13 cellular contexts compared by ENCODE assay signal in the genomic region with DNA sequence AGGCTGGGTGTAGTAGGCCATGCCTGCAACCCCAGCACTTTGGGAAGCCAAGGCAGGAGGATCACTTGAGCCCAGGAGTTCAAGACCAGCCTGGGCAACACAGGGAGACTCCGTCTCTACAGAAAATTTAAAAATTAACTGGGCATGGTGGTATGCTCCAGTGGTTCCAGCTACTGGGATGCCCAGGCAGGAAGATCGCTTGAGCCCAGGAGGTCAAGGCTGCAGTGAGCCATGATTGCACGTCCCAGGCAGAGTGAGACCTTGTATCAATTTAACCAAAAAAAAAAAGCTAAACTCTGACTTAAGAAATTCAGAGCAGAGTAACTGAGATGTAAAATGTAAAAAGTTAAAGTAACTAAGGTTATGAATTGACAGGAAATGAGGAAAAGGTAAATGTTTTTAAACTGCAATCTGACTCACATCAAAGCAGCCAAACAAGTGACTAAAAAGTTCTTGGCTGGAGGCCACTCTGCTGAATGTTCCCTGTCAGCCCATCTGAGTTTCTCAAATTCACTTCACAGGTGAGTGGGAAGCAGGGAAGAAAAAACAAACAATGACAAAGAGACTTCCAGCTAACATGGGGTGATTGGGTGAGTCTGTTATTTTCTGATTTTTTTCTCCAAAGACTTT. TPM values are rescaled to one million over a fixed set of nuclear protein-coding genes. Genes with fewer than 3 reads are reported as not detected.
A peak's percentile ranks its signal among the peaks of the same experiment; 100 is the strongest.
DNase-seq lines count a peak whose midpoint lies in the region; ATAC-seq and TF ChIP-seq lines count a peak whose summit lies in the region.
"Had no signal": no experiment of that assay in that cellular context is flagged by ENCODE, and none has a peak within 500 bp of the region (broad histone marks: within the 10 kb centered on the region; RNA-seq: fewer than 3 reads in every experiment).

No MANE protein-coding gene starts in this region.

- CTCF ChIA-PET in Calu3 (lab: Charles Lee) = no interaction called here

- H3K36me3 Mint-ChIP-seq in Calu3 (ENCODE audit: insufficient read depth, unreplicated experiment) = peaks cover 5% of the 10 kb centered on the region

- H3K27ac Mint-ChIP-seq in Calu3 (ENCODE audit: unreplicated experiment) = peak overlapping the region; percentile 82
- H3K27ac Mint-ChIP-seq: stimulated activated naive CD8-positive, alpha-beta T cell treated with anti-CD3 and anti-CD28 coated beads, Interleukin-15, amount 100 ng/mL, for 72 hours had no signal

- no peaks in the 10 kb centered on the region for H3K9me3 Mint-ChIP-seq in Calu3 (ENCODE audit: low read depth, unreplicated experiment)
- H3K9me3 Mint-ChIP-seq: stimulated activated naive CD8-positive, alpha-beta T cell treated with anti-CD3 and anti-CD28 coated beads, Interleukin-15, amount 100 ng/mL, for 72 hours had no signal

- H3K9me3 ChIP-seq in breast epithelium = no peaks in the 10 kb centered on the region
- H3K9me3 ChIP-seq in lower lobe of right lung = no peaks in the 10 kb centered on the region
- H3K9me3 ChIP-seq: ascending aorta, gastrocnemius medialis had no signal

- TF ChIP-seq CTCF in Calu3 (IDR thresholded peaks at IDR 0.05; ENCODE audit: unreplicated experiment) (no peak), breast epithelium (IDR thresholded peaks at IDR 0.05) (no peak), lower lobe of right lung (IDR thresholded peaks at IDR 0.05) (no peak), GM20000 (IDR thresholded peaks at IDR 0.05; ENCODE audit: extremely low read depth, missing control alignments) (no peak)

- H3K4me3 Mint-ChIP-seq in Calu3 (ENCODE audit: low read depth, unreplicated experiment) = peak overlapping the region; percentile 28
- H3K4me3 Mint-ChIP-seq: stimulated activated naive CD8-positive, alpha-beta T cell treated with anti-CD3 and anti-CD28 coated beads, Interleukin-15, amount 100 ng/mL, for 72 hours had no signal

- H3K36me3 ChIP-seq in breast epithelium (no peaks in the 10 kb centered on the region), lower lobe of right lung (no peaks in the 10 kb centered on the region)
- H3K36me3 ChIP-seq: ascending aorta, gastrocnemius medialis had no signal

- TF ChIP-seq POLR2A in breast epithelium (IDR thresholded peaks at IDR 0.05) = no peak

- BruUV-seq in Calu3 (replicated peaks; lab: Mats Ljungman, UMichigan) = no TSS peak

- no peaks in the 10 kb centered on the region for H3K27me3 Mint-ChIP-seq in Calu3 (ENCODE audit: unreplicated experiment)
- H3K27me3 Mint-ChIP-seq: stimulated activated naive CD8-positive, alpha-beta T cell treated with anti-CD3 and anti-CD28 coated beads, Interleukin-15, amount 100 ng/mL, for 72 hours had no signal

- intact Hi-C loops in Calu3 (cut with micrococcal nuclease; ENCODE audit: unreplicated experiment) (loop anchor here (5.0 to 10.0 kb wide), 2 partner anchors 149 to 262 kb away; no protein-coding TSS in a partner anchor), breast epithelium (cut with DNase I; ENCODE audit: low total_unique reads) (no loop called here), lower lobe of right lung (cut with DNase I) (no loop called here)

- peak; percentile 59 to 92 for ATAC-seq in lower lobe of right lung
- no peak for ATAC-seq in GM18502 (IDR thresholded peaks at IDR 0.05; ENCODE audit: poor library complexity, unreplicated experiment)
- ATAC-seq in HG02870 (IDR thresholded peaks at IDR 0.05; ENCODE audit: unreplicated experiment) = no peak
- ATAC-seq: gastrocnemius medialis; stimulated activated naive CD8-positive, alpha-beta T cell treated with anti-CD3 and anti-CD28 coated beads, Interleukin-15, amount 100 ng/mL, for 72 hours had no signal

- peak; percentile 57 for DNase-seq in Calu3
- DNase-seq in HPDE6-E6E7 (ENCODE audit: extremely low spot score) = peak; percentile 35
- DNase-seq in breast epithelium (ENCODE audit: low spot score in 2 of 2) = no peak
- no peak for DNase-seq in lower lobe of right lung
- DNase-seq in cerebellar nuclear complex (lab: John Stamatoyannopoulos, UW) = no peak
- DNase-seq in GM20000 (ENCODE audit: low spot score) = no peak
- DNase-seq: gastrocnemius medialis; NCI-H1694; stimulated activated naive CD8-positive, alpha-beta T cell treated with anti-CD3 and anti-CD28 coated beads, Interleukin-15, amount 100 ng/mL, for 72 hours had no signal

- H3K4me3 ChIP-seq in breast epithelium = no peak overlapping the region
- H3K4me3 ChIP-seq in lower lobe of right lung = no peak overlapping the region
- H3K4me3 ChIP-seq: ascending aorta, gastrocnemius medialis had no signal

- peaks cover 25% of the 10 kb centered on the region for H3K4me1 Mint-ChIP-seq in Calu3 (ENCODE audit: low read depth, unreplicated experiment)
- H3K4me1 Mint-ChIP-seq: stimulated activated naive CD8-positive, alpha-beta T cell treated with anti-CD3 and anti-CD28 coated beads, Interleukin-15, amount 100 ng/mL, for 72 hours had no signal

- H3K27me3 ChIP-seq in breast epithelium (no peaks in the 10 kb centered on the region), lower lobe of right lung (ENCODE audit: low read depth) (no peaks in the 10 kb centered on the region)
- H3K27me3 ChIP-seq: ascending aorta, gastrocnemius medialis had no signal

- H3K4me1 ChIP-seq in breast epithelium = no peaks in the 10 kb centered on the region
- H3K4me1 ChIP-seq in lower lobe of right lung = no peaks in the 10 kb centered on the region
- H3K4me1 ChIP-seq: gastrocnemius medialis had no signal

- peak overlapping the region; percentile 6 to 23 for H3K27ac ChIP-seq in breast epithelium
- H3K27ac ChIP-seq in lower lobe of right lung = no peak overlapping the region
- H3K27ac ChIP-seq: gastrocnemius medialis had no signal

RNA-seq across cellular contexts. Expression of a gene that starts 21.3 kb away (rescaled TPM):
- total RNA-seq in Calu3 (2022) (9.1 and 9.7 TPM in 2 replicates), breast epithelium (10 to 100 TPM; 14.1 to 26.1 (median 22.7) TPM), lower lobe of right lung (14.9 TPM)
- total RNA-seq: activated CD8-positive, alpha-beta memory T cell treated with anti-CD3 and anti-CD28 coated beads for 36 hours had no signal

Comparison
In these comparisons a context has a peak if more than half of its experiments do, and no peak if none do; other contexts are left out.
1. DNase-seq: peak in Calu3 (single experiment) and HPDE6-E6E7 (single experiment); none in breast epithelium (0 of 2), lower lobe of right lung (single experiment), cerebellar nuclear complex (0 of 2) and GM20000 (single experiment).
2. ATAC-seq: peak in lower lobe of right lung (2 of 2); none in GM18502 (single experiment) and HG02870 (single experiment).